8 cellular contexts compared by ENCODE assay signal in the genomic region with DNA sequence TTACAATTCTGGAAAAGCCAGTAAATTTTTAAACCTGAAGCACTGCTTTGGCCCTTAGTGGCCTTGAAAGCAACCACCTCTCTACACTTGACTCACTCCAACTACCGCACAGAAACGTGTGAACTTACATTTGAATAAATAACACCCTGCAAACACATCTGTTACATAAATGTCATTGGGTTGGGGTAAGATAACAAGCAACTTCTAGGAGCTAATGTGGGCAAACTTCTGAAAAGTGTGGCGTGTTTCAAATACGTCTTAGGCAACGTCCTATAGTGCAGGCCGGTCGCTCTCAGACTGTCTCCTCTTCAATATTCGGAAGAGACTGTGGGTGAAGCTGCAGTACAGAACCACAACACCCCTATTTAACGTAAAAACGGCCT. TPM values are rescaled to one million over a fixed set of nuclear protein-coding genes. Genes with fewer than 3 reads are reported as not detected.
DNase-seq lines count a peak whose midpoint lies in the region; ATAC-seq and TF ChIP-seq lines count a peak whose summit lies in the region.

No MANE protein-coding gene starts in this region.

- peak overlapping the region; percentile 99 for H3K4me3 Mint-ChIP-seq in Caco-2 (ENCODE audit: unreplicated experiment)
- peak overlapping the region; percentile 93 for H3K4me3 Mint-ChIP-seq in activated CD8-positive, alpha-beta T cell treated with anti-CD3 and anti-CD28 coated beads, Interleukin-2, amount 10 ng/mL, durations not matched to agents 7 days and 5 days

- H3K4me1 ChIP-seq in Caco-2 (peaks cover 8% of the 10 kb centered on the region; the same call in 1 of the 2 replicates), left ventricle myocardium inferior (peaks cover 37% of the 10 kb centered on the region)

- BruUV-seq in Caco-2 (replicated peaks; lab: Mats Ljungman, UMichigan), result TSS peak; percentile 71

- peak; percentile 31 for ATAC-seq in GM19351 (IDR thresholded peaks at IDR 0.05; ENCODE audit: unreplicated experiment)
- ATAC-seq in HG03378 (IDR thresholded peaks at IDR 0.05; ENCODE audit: unreplicated experiment), result peak; percentile 23
- ATAC-seq in activated CD8-positive, alpha-beta T cell treated with anti-CD3 and anti-CD28 coated beads, Interleukin-2, amount 10 ng/mL, durations not matched to agents 7 days and 5 days, result peak; percentile 61

- POLR2A ChIA-PET in Caco-2 (lab: Charles Lee), result no interaction called here
- POLR2A ChIA-PET in activated CD8-positive, alpha-beta T cell treated with anti-CD3 and anti-CD28 coated beads, Interleukin-2, amount 10 ng/mL, durations not matched to agents 7 days and 5 days (lab: Charles Lee), result no interaction called here

- intact Hi-C loops in Caco-2 (cut with micrococcal nuclease; ENCODE audit: unreplicated experiment), result no loop called here
- intact Hi-C loops in left ventricle myocardium inferior (cut with micrococcal nuclease), result no loop called here

- H3K4me3 ChIP-seq in Caco-2 (ENCODE audit: low read depth, low read length), result peak overlapping the region; percentile 96
- H3K4me3 ChIP-seq in left ventricle myocardium inferior, result peak overlapping the region; percentile 95

- H3K27me3 Mint-ChIP-seq in Caco-2 (ENCODE audit: insufficient read depth, unreplicated experiment), result no peaks in the 10 kb centered on the region
- H3K27me3 Mint-ChIP-seq in activated CD8-positive, alpha-beta T cell treated with anti-CD3 and anti-CD28 coated beads, Interleukin-2, amount 10 ng/mL, durations not matched to agents 7 days and 5 days (ENCODE audit: low read depth), result peaks cover 5% of the 10 kb centered on the region

- peaks cover 16% of the 10 kb centered on the region for H3K4me1 Mint-ChIP-seq in Caco-2 (ENCODE audit: low read depth, unreplicated experiment)
- peaks cover 26% of the 10 kb centered on the region for H3K4me1 Mint-ChIP-seq in activated CD8-positive, alpha-beta T cell treated with anti-CD3 and anti-CD28 coated beads, Interleukin-2, amount 10 ng/mL, durations not matched to agents 7 days and 5 days (ENCODE audit: low read depth)

- H3K9me3 ChIP-seq in Caco-2, result peaks cover 3% of the 10 kb centered on the region; the same call in 1 of the 2 replicates
- no peaks in the 10 kb centered on the region for H3K9me3 ChIP-seq in left ventricle myocardium inferior (replicated peaks)

- H3K27ac ChIP-seq in left ventricle myocardium inferior (replicated peaks), result peak overlapping the region; percentile 85

- TF ChIP-seq CTCF in Caco-2 (IDR thresholded peaks at IDR 0.05; ENCODE audit: insufficient read depth in 1 of 2, low read depth in 1 of 2, low read length in 1 of 2, severe bottlenecking in 1 of 2, unreplicated experiment in 1 of 2) (no peak), left ventricle myocardium inferior (IDR thresholded peaks at IDR 0.05; ENCODE audit: borderline replicate concordance) (no peak)

- H3K27me3 ChIP-seq in Caco-2 (replicated peaks; ENCODE audit: control insufficient read depth, insufficient read depth, low read length) (no peaks in the 10 kb centered on the region), left ventricle myocardium inferior (ENCODE audit: low read depth) (no peaks in the 10 kb centered on the region)

- peaks cover 2% of the 10 kb centered on the region for H3K9me3 Mint-ChIP-seq in Caco-2 (ENCODE audit: unreplicated experiment)
- H3K9me3 Mint-ChIP-seq in activated CD8-positive, alpha-beta T cell treated with anti-CD3 and anti-CD28 coated beads, Interleukin-2, amount 10 ng/mL, durations not matched to agents 7 days and 5 days (ENCODE audit: insufficient read depth), result peaks cover 4% of the 10 kb centered on the region

- CTCF ChIA-PET in Caco-2 (lab: Charles Lee), result no interaction called here
- CTCF ChIA-PET in activated CD8-positive, alpha-beta T cell treated with anti-CD3 and anti-CD28 coated beads, Interleukin-2, amount 10 ng/mL, durations not matched to agents 7 days and 5 days (lab: Charles Lee), result interaction anchor here (1.6 to 2.3 kb wide), 2 partner anchors 24 to 676 kb away, joined by 4 to 7 read pairs; no protein-coding TSS in a partner anchor

- DNase-seq in Caco-2, result no peak
- DNase-seq in activated CD8-positive, alpha-beta T cell treated with anti-CD3 and anti-CD28 coated beads, Interleukin-2, amount 10 ng/mL, durations not matched to agents 7 days and 5 days, result peak; percentile 30
- DNase-seq in left ventricle myocardium inferior, result no peak
- DNase-seq in renal cortical epithelial cell (ENCODE audit: low read depth), result peak; percentile 27
- DNase-seq in ureter (ENCODE audit: low spot score), result no peak
- no peak for DNase-seq in stimulated activated CD4-positive, alpha-beta T cell treated with anti-CD3 and anti-CD28 coated beads, Interleukin-1b, Interleukin-23, amount 100 ng/mL, for 48 hours

- peaks cover 22% of the 10 kb centered on the region for H3K36me3 Mint-ChIP-seq in Caco-2 (ENCODE audit: insufficient read depth, unreplicated experiment)
- H3K36me3 Mint-ChIP-seq in activated CD8-positive, alpha-beta T cell treated with anti-CD3 and anti-CD28 coated beads, Interleukin-2, amount 10 ng/mL, durations not matched to agents 7 days and 5 days (ENCODE audit: low read depth), result peaks cover 14% of the 10 kb centered on the region

- H3K27ac Mint-ChIP-seq in Caco-2 (ENCODE audit: unreplicated experiment), result peak overlapping the region; percentile 95
- H3K27ac Mint-ChIP-seq in activated CD8-positive, alpha-beta T cell treated with anti-CD3 and anti-CD28 coated beads, Interleukin-2, amount 10 ng/mL, durations not matched to agents 7 days and 5 days, result peak overlapping the region; percentile 95

- H3K36me3 ChIP-seq in Caco-2 (ENCODE audit: control insufficient read depth, insufficient read depth, low read length) (peaks cover 3% of the 10 kb centered on the region), left ventricle myocardium inferior (peaks cover 17% of the 10 kb centered on the region)

RNA-seq across cellular contexts. Expression of gene ORC5, which starts 0.5 kb away (rescaled TPM):
- total RNA-seq in Caco-2 (2022) (26.9 and 37.0 TPM in 2 replicates), left ventricle myocardium inferior (8.5 TPM), renal cortical epithelial cell (16.8 and 137 TPM in 2 replicates), ureter (26.4 TPM)
- total RNA-seq in activated CD8-positive, alpha-beta T cell treated with anti-CD3 and anti-CD28 coated beads, Interleukin-2, amount 10 ng/mL, durations not matched to agents 7 days and 5 days, result 10 to 100 TPM; 21.2 to 24.8 TPM

Comparison
In these comparisons a context has a peak if more than half of its experiments do, and no peak if none do; other contexts are left out.
1. DNase-seq: peak in activated CD8-positive, alpha-beta T cell treated with anti-CD3 and anti-CD28 coated beads, Interleukin-2, amount 10 ng/mL, durations not matched to agents 7 days and 5 days (single experiment) and renal cortical epithelial cell (single experiment); none in Caco-2 (0 of 2), left ventricle myocardium inferior (single experiment), ureter (single experiment) and stimulated activated CD4-positive, alpha-beta T cell treated with anti-CD3 and anti-CD28 coated beads, Interleukin-1b, Interleukin-23, amount 100 ng/mL, for 48 hours (single experiment).
2. Peak in every context shown above with its lines, with median percentiles within 50 percentile points of each other: ATAC-seq.